ENCODE assay signal across 10 cellular contexts in the genomic region with DNA sequence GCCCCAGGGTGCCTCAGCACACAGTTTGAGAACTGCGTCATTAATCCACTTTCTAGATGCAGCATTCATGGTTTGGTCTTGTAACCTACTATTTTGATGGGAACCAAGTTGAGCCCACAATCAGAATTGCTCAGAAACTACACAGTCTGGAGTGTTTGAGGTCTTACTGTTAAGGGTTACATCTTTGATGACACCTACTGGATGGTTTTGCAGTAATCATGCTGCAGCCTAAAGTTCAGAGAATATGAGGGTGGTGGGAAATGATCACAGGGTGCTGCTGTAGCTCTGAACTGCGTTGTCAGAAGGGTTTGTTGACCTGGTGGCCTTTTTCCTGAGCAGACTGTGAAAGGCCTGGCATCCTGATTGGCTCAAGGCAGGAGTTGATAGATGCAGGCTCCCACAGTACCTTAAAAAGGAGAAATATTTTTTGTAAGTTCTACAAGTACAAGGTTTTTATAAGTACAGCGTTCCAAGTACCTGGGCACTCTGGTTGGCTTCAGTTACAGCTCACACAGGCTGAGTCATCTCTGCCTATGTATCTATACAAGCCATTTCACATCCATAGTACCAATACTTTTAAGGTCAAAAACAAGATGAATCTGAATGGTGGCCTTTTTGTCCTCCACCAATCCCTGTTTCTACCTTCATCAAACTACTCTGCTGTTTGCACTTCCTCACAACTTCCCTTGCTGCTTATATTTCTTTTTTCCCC.
DNase-seq lines count a peak whose midpoint lies in the region; ATAC-seq and TF ChIP-seq lines count a peak whose summit lies in the region.
"Had no signal": no experiment of that assay in that cellular context is flagged by ENCODE, and none has a peak within 500 bp of the region (broad histone marks: within the 10 kb centered on the region; RNA-seq: fewer than 3 reads in every experiment).

No MANE protein-coding gene starts in this region.

- H3K27me3 Mint-ChIP-seq in activated T-helper 17 cell treated with anti-CD3 and anti-CD28 coated beads, Interleukin-2, amount 50 U/mL, for 72 hours, result no peaks in the 10 kb centered on the region

- H3K4me3 ChIP-seq in DND-41 (ENCODE audit: low read depth in 1 of 2, low read length in 2 of 2), result no peak overlapping the region
- H3K4me3 ChIP-seq: neural progenitor cell, SK-N-MC had no signal

- no peak overlapping the region for H3K4me2 ChIP-seq in DND-41 (ENCODE audit: insufficient read depth, low read length)
- H3K4me2 ChIP-seq: neural progenitor cell had no signal

- H3K4me3 Mint-ChIP-seq in activated T-helper 17 cell treated with anti-CD3 and anti-CD28 coated beads, Interleukin-2, amount 50 U/mL, for 72 hours, result peak overlapping the region; percentile 13
- H3K4me3 Mint-ChIP-seq: neural progenitor cell had no signal

- peaks cover 8% of the 10 kb centered on the region for H3K4me1 Mint-ChIP-seq in activated T-helper 17 cell treated with anti-CD3 and anti-CD28 coated beads, Interleukin-2, amount 50 U/mL, for 72 hours
- H3K4me1 Mint-ChIP-seq: neural progenitor cell had no signal

- H3K9me3 ChIP-seq in DND-41 (ENCODE audit: insufficient read depth, low read length, severe bottlenecking), result no peaks in the 10 kb centered on the region

- peak; percentile 35; the same call in 1 of the 3 replicates for ATAC-seq in DND-41 (ENCODE audit: insufficient read depth, low read depth)
- ATAC-seq in HG02642 (IDR thresholded peaks at IDR 0.05; ENCODE audit: poor library complexity, unreplicated experiment), result peak; percentile 9
- peak; percentile 85 for ATAC-seq in activated T-helper 17 cell treated with anti-CD3 and anti-CD28 coated beads, Interleukin-2, amount 50 U/mL, for 72 hours (replicated peaks)
- peak; percentile 26 for ATAC-seq in left lobe of liver
- ATAC-seq in GM19023 (IDR thresholded peaks at IDR 0.05; ENCODE audit: unreplicated experiment), result no peak
- ATAC-seq in HG02678 (IDR thresholded peaks at IDR 0.05; ENCODE audit: unreplicated experiment), result no peak

- H2AFZ ChIP-seq in DND-41 (ENCODE audit: low read depth, low read length), result no peak overlapping the region
- H2AFZ ChIP-seq: neural progenitor cell had no signal

- H3K27ac ChIP-seq in DND-41 (ENCODE audit: low read length), result peak overlapping the region; percentile 1; the same call in 1 of the 2 replicates
- H3K27ac ChIP-seq: SK-N-MC had no signal

- H4K20me1 ChIP-seq in DND-41 (ENCODE audit: insufficient read depth, low read length), result peaks cover 4% of the 10 kb centered on the region; the same call in 1 of the 2 replicates

- no peak for TF ChIP-seq CTCF in DND-41 (IDR thresholded peaks at IDR 0.05; ENCODE audit: borderline replicate concordance, extremely low read depth, low read length, poor library complexity, severe bottlenecking)

- no peaks in the 10 kb centered on the region for H3K79me2 ChIP-seq in DND-41 (ENCODE audit: insufficient read depth, low read length)

- H3K9ac ChIP-seq in DND-41 (ENCODE audit: low read depth, low read length), result no peak overlapping the region
- H3K9ac ChIP-seq: neural progenitor cell had no signal

- H3K9me3 Mint-ChIP-seq in activated T-helper 17 cell treated with anti-CD3 and anti-CD28 coated beads, Interleukin-2, amount 50 U/mL, for 72 hours, result no peaks in the 10 kb centered on the region
- H3K9me3 Mint-ChIP-seq: neural progenitor cell had no signal

- H3K36me3 ChIP-seq in DND-41 (ENCODE audit: insufficient read depth, low read length), result peaks cover 82% of the 10 kb centered on the region
- H3K36me3 ChIP-seq: neural progenitor cell had no signal

- no peak for DNase-seq in DND-41
- no peak for DNase-seq in left lobe of liver (ENCODE audit: low spot score)
- DNase-seq in activated CD4-positive, alpha-beta T cell treated with anti-CD3 and anti-CD28 coated beads, Interleukin-2, amount 50 U/mL, for 1 hour, result no peak
- no peak for DNase-seq in NCI-H1417 treated with DMSO at 0.1 percent for 48 hours (lab: John Stamatoyannopoulos, UW)

- H3K4me1 ChIP-seq in DND-41 (ENCODE audit: insufficient read depth, low read length), result no peaks in the 10 kb centered on the region
- H3K4me1 ChIP-seq: neural progenitor cell had no signal

- peak overlapping the region; percentile 52 for H3K27ac Mint-ChIP-seq in activated T-helper 17 cell treated with anti-CD3 and anti-CD28 coated beads, Interleukin-2, amount 50 U/mL, for 72 hours
- H3K27ac Mint-ChIP-seq: neural progenitor cell had no signal

- no peaks in the 10 kb centered on the region for H3K27me3 ChIP-seq in DND-41 (ENCODE audit: insufficient read depth, low read length, poor library complexity)
- H3K27me3 ChIP-seq: neural progenitor cell had no signal

- peaks cover 82% of the 10 kb centered on the region for H3K36me3 Mint-ChIP-seq in activated T-helper 17 cell treated with anti-CD3 and anti-CD28 coated beads, Interleukin-2, amount 50 U/mL, for 72 hours (ENCODE audit: low read depth)

Comparison
In these comparisons a context has a peak if more than half of its experiments do, and no peak if none do; other contexts are left out.
1. ATAC-seq: peak in DND-41 (single experiment), HG02642 (single experiment), activated T-helper 17 cell treated with anti-CD3 and anti-CD28 coated beads, Interleukin-2, amount 50 U/mL, for 72 hours (single experiment) and left lobe of liver (single experiment); none in GM19023 (single experiment) and HG02678 (single experiment).